In the genomic region with DNA sequence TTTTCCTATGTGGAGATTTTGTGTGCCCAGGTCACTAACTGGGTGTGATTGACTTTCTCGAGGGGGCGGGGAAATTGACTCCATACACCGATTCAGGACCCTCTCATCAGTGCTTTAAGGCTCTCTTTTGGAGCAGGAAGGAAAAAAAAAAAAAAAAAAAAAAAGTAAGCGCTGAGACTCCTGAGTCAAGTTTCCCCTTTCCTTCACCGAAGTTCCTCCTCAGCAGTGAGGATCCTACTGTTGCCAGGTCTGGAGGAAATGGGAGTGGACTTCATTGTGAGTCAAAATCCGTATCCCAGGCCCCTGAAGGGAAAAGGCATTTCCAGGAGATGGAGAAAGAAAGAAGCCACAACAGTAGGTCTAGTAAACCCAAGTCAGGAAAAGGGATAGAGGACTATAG, we compare ENCODE assay signal across 1 cellular context.
TF ChIP-seq lines count a peak whose summit lies in the region.

No MANE protein-coding gene starts in this region.

TF ChIP-seq in H1, 55 proteins besides CTCF, POLR2A, EP300 and RAD21 (continued from another document):
- TF ChIP-seq POLR2AphosphoS5 (IDR thresholded peaks at IDR 0.05; ENCODE audit: low read depth, low read length) (peak; percentile 52; the same call in 1 of the 2 replicates), KDM5A (IDR thresholded peaks at IDR 0.05; ENCODE audit: low read length) (no peak), EZH2 (IDR thresholded peaks at IDR 0.05; ENCODE audit: low read depth, low read length, severe bottlenecking) (no peak), CEBPB (IDR thresholded peaks at IDR 0.05; ENCODE audit: low read depth, low read length) (no peak), GABPA (IDR thresholded peaks at IDR 0.05; ENCODE audit: borderline replicate concordance, insufficient read depth, low read length) (no peak), SP1 (IDR thresholded peaks at IDR 0.05; ENCODE audit: low read depth, low read length) (0 out of 2 replicates have a peak, but pooled peaks have one; percentile 13), BRCA1 (IDR thresholded peaks at IDR 0.05; ENCODE audit: low read depth, low read length) (no peak), PHF8 (conservative IDR thresholded peaks at IDR 0.05; ENCODE audit: low read depth, low read length) (no peak), SRF (IDR thresholded peaks at IDR 0.05; ENCODE audit: low read depth, low read length) (no peak), BACH1 (IDR thresholded peaks at IDR 0.05; ENCODE audit: low read length) (no peak)
- TF ChIP-seq, protein P1, sequence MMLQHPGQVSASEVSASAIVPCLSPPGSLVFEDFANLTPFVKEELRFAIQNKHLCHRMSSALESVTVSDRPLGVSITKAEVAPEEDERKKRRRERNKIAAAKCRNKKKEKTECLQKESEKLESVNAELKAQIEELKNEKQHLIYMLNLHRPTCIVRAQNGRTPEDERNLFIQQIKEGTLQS (IDR thresholded peaks at IDR 0.05; ENCODE audit: insufficient read depth, low read depth, low read length), result no peak
TF ChIP-seq in H1: peak in this region for 3.
